Comparison of ENCODE assay signal across 27 cellular contexts in the genomic region with DNA sequence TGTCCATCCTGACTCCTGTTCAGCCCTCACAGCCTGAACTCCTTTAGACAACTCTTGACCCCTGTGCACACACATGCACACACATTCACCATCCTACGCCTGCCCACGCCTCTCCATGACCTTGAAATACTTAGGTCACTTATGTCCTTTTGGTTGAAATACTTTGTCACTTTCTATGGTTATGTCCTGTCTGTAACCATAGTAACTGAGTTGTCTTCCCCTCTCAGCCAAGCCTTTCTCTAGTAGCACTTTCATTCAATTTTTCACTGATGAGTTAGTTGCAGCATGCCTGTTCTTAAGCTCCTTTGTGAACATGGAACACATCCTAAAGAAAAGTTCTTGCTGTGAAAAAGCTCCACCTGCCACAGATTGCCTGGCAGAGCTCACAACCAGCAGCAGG.
"Had no signal": no experiment of that assay in that cellular context is flagged by ENCODE, and none has a peak within 500 bp of the region (broad histone marks: within the 10 kb centered on the region; RNA-seq: fewer than 3 reads in every experiment).

No MANE protein-coding gene starts in this region.

- H3K27ac ChIP-seq: ascending aorta, body of pancreas had no signal

- H3K4me3 ChIP-seq: ascending aorta, body of pancreas had no signal

- H3K27ac Mint-ChIP-seq: activated B cell treated with CpG ODN at 0.5 μM for 24 hours; activated CD4-positive, alpha-beta T cell treated with anti-CD3 and anti-CD28 coated beads, Interleukin-2, amount 10 ng/mL, durations not matched to agents 24 days and 14 days; activated CD8-positive, alpha-beta memory T cell treated with anti-CD3 and anti-CD28 coated beads, Interleukin-2, amount 10 ng/mL, durations not matched to agents 7 days and 5 days; activated naive CD4-positive, alpha-beta T cell treated with anti-CD3 and anti-CD28 coated beads, Interleukin-2, amount 50 U/mL, for 72 hours; activated naive CD8-positive, alpha-beta T cell treated with anti-CD3 and anti-CD28 coated beads, Interleukin-2, amount 50 U/mL, for 24 hours; activated T-cell treated with anti-CD3 and anti-CD28 coated beads, Interleukin-2, amount 50 U/mL, for 24 hours; activated T-helper 1 cell treated with anti-CD3 and anti-CD28 coated beads, Interleukin-12 subunit alpha, Interleukin-12 subunit beta, Interleukin-2, Interleukin-4 antibody, amounts not matched to agents 30 ng/mL and 10 ng/mL and 1 ng/mL, durations not matched to agents 14 hours and 24 hours and 36 hours had no signal

- H3K27me3 ChIP-seq: ascending aorta, body of pancreas had no signal

- DNase-seq: activated B cell treated with CpG ODN at 0.5 μM for 24 hours; activated CD4-positive, alpha-beta T cell treated with anti-CD3 and anti-CD28 coated beads for 1 hour; activated CD4-positive, alpha-beta T cell treated with anti-CD3 and anti-CD28 coated beads, Interleukin-2, amount 10 ng/mL, durations not matched to agents 24 days and 14 days; activated CD4-positive, alpha-beta T cell treated with anti-CD3 and anti-CD28 coated beads, Interleukin-2, amount 50 U/mL, for 48 hours; activated CD8-positive, alpha-beta memory T cell treated with anti-CD3 and anti-CD28 coated beads, Interleukin-2, amount 10 ng/mL, durations not matched to agents 7 days and 5 days; activated effector memory CD4-positive, alpha-beta T cell treated with anti-CD3 and anti-CD28 coated beads, Interleukin-2, amount 50 U/mL, for 16 hours; activated naive CD4-positive, alpha-beta T cell treated with Interleukin-2 at 50 U/mL for 16 hours; activated naive CD8-positive, alpha-beta T cell treated with anti-CD3 and anti-CD28 coated beads, Interleukin-2, amount 50 U/mL, for 24 hours; activated T-cell treated with anti-CD3 and anti-CD28 coated beads, Interleukin-2, amount 50 U/mL, for 24 hours; amniotic stem cell; body of pancreas; Karpas-422; NCI-H1105; NCI-H1436; NCI-H187; NCI-H2081; NCI-H2171; NCI-H2227 treated with DMSO at 0.1 percent for 48 hours; NCI-H510A; NCI-H526 treated with DMSO at 0.1 percent for 48 hours; SIG-M5; T-helper 2 cell; T1000 had no signal

- H3K36me3 Mint-ChIP-seq: activated CD8-positive, alpha-beta memory T cell treated with anti-CD3 and anti-CD28 coated beads, Interleukin-2, amount 10 ng/mL, durations not matched to agents 7 days and 5 days; activated naive CD4-positive, alpha-beta T cell treated with anti-CD3 and anti-CD28 coated beads, Interleukin-2, amount 50 U/mL, for 72 hours had no signal

- H3K36me3 ChIP-seq: ascending aorta had no signal

- H3K4me3 Mint-ChIP-seq: activated B cell treated with CpG ODN at 0.5 μM for 24 hours; activated CD4-positive, alpha-beta T cell treated with anti-CD3 and anti-CD28 coated beads, Interleukin-2, amount 10 ng/mL, durations not matched to agents 24 days and 14 days; activated CD8-positive, alpha-beta memory T cell treated with anti-CD3 and anti-CD28 coated beads, Interleukin-2, amount 10 ng/mL, durations not matched to agents 7 days and 5 days; activated naive CD8-positive, alpha-beta T cell treated with anti-CD3 and anti-CD28 coated beads, Interleukin-2, amount 50 U/mL, for 24 hours; activated T-cell treated with anti-CD3 and anti-CD28 coated beads, Interleukin-2, amount 50 U/mL, for 24 hours; activated T-helper 1 cell treated with anti-CD3 and anti-CD28 coated beads, Interleukin-12 subunit alpha, Interleukin-12 subunit beta, Interleukin-2, Interleukin-4 antibody, amounts not matched to agents 30 ng/mL and 10 ng/mL and 1 ng/mL, durations not matched to agents 14 hours and 24 hours and 36 hours; central memory CD8-positive, alpha-beta T cell had no signal

- H3K4me1 Mint-ChIP-seq: activated B cell treated with CpG ODN at 0.5 μM for 24 hours; activated CD4-positive, alpha-beta T cell treated with anti-CD3 and anti-CD28 coated beads, Interleukin-2, amount 10 ng/mL, durations not matched to agents 24 days and 14 days; activated CD8-positive, alpha-beta memory T cell treated with anti-CD3 and anti-CD28 coated beads, Interleukin-2, amount 10 ng/mL, durations not matched to agents 7 days and 5 days; activated naive CD8-positive, alpha-beta T cell treated with anti-CD3 and anti-CD28 coated beads, Interleukin-2, amount 50 U/mL, for 24 hours; central memory CD8-positive, alpha-beta T cell had no signal

- H3K9me3 ChIP-seq: ascending aorta, body of pancreas had no signal

- H3K27me3 Mint-ChIP-seq: activated B cell treated with CpG ODN at 0.5 μM for 24 hours; activated CD4-positive, alpha-beta T cell treated with anti-CD3 and anti-CD28 coated beads, Interleukin-2, amount 10 ng/mL, durations not matched to agents 24 days and 14 days; activated naive CD8-positive, alpha-beta T cell treated with anti-CD3 and anti-CD28 coated beads, Interleukin-2, amount 50 U/mL, for 24 hours; activated T-cell treated with anti-CD3 and anti-CD28 coated beads, Interleukin-2, amount 50 U/mL, for 24 hours had no signal

- ATAC-seq: activated CD8-positive, alpha-beta memory T cell treated with anti-CD3 and anti-CD28 coated beads, Interleukin-2, amount 10 ng/mL, durations not matched to agents 7 days and 5 days; activated naive CD4-positive, alpha-beta T cell treated with anti-CD3 and anti-CD28 coated beads, Interleukin-2, amount 50 U/mL, for 72 hours; activated naive CD8-positive, alpha-beta T cell treated with anti-CD3 and anti-CD28 coated beads, Interleukin-2, amount 50 U/mL, for 24 hours; body of pancreas had no signal

- H3K9me3 Mint-ChIP-seq: activated B cell treated with CpG ODN at 0.5 μM for 24 hours; activated CD4-positive, alpha-beta T cell treated with anti-CD3 and anti-CD28 coated beads, Interleukin-2, amount 10 ng/mL, durations not matched to agents 24 days and 14 days; activated naive CD4-positive, alpha-beta T cell treated with anti-CD3 and anti-CD28 coated beads, Interleukin-2, amount 50 U/mL, for 72 hours; activated naive CD8-positive, alpha-beta T cell treated with anti-CD3 and anti-CD28 coated beads, Interleukin-2, amount 50 U/mL, for 24 hours; activated T-cell treated with anti-CD3 and anti-CD28 coated beads, Interleukin-2, amount 50 U/mL, for 24 hours; activated T-helper 1 cell treated with anti-CD3 and anti-CD28 coated beads, Interleukin-12 subunit alpha, Interleukin-12 subunit beta, Interleukin-2, Interleukin-4 antibody, amounts not matched to agents 30 ng/mL and 10 ng/mL and 1 ng/mL, durations not matched to agents 14 hours and 24 hours and 36 hours; central memory CD8-positive, alpha-beta T cell had no signal

- H3K4me1 ChIP-seq: body of pancreas had no signal
